In the genomic region with DNA sequence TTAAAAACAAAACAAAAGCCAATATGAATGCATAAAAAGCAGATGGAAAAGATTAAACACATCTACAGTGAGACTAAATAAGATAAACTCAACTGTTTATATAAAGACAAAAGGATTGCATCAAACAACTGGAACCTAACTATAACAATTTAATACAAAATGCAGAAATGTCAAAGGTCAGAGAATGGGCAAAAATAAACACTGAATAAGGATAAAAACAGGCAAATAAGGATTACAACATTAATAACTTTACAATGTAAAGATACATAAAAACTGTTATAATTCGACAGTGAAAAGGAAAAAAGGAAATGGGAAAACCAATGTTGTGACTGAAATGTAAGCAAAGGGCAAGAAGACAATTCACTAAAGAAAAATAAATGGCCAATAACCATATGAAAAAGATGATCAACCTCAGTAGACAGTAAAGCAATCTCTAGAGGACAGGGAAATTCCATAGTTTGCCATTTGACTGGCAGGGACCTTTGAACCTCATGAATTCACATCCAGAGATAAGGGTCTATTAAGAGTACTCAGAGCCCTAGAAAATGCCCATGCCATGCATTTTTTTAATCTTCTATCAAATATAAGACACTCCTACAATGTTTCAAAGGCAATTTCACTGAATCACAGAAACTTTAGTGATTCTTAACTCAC, we compare ENCODE assay signal across 23 cellular contexts.
DNase-seq lines count a peak whose midpoint lies in the region; ATAC-seq and TF ChIP-seq lines count a peak whose summit lies in the region.
"Had no signal": no experiment of that assay in that cellular context is flagged by ENCODE, and none has a peak within 500 bp of the region (broad histone marks: within the 10 kb centered on the region; RNA-seq: fewer than 3 reads in every experiment).

No MANE protein-coding gene starts in this region.

- H4K20me1 ChIP-seq in OCI-LY3 (ENCODE audit: insufficient read depth, low read length), result peaks cover 2% of the 10 kb centered on the region; the same call in 1 of the 2 replicates

- no peak for ATAC-seq in stimulated activated memory B cell treated with anti-CD40 and anti-IgM and Interleukin-4, amounts not matched to agents 10 μg/mL and 1 μg/mL and 100 μg/mL, for 72 hours
- ATAC-seq in HG02798 (IDR thresholded peaks at IDR 0.05; ENCODE audit: poor library complexity, unreplicated experiment), result no peak
- ATAC-seq: psoas muscle, Right ventricle myocardium inferior had no signal

- H3K4me3 ChIP-seq in OCI-LY3 (ENCODE audit: low read length), result peak overlapping the region; percentile 48
- H3K4me3 ChIP-seq in brain microvascular endothelial cell (ENCODE audit: low read depth, low read length), result no peak overlapping the region
- H3K4me3 ChIP-seq: psoas muscle, skin epidermis, upper lobe of right lung had no signal

- no peak overlapping the region for H3K27ac Mint-ChIP-seq in T-helper 2 cell treated with Interferon-gamma antibody and Interleukin-4, amounts not matched to agents 5 μg/mL and 100 μg/mL, for 36 hours
- peak overlapping the region; percentile 79 for H3K27ac Mint-ChIP-seq in stimulated activated memory B cell treated with anti-CD40 and anti-IgM and Interleukin-4, amounts not matched to agents 10 μg/mL and 1 μg/mL and 100 μg/mL, for 72 hours
- H3K27ac Mint-ChIP-seq: activated CD4-positive, alpha-beta memory T cell treated with anti-CD3 and anti-CD28 coated beads for 36 hours; endodermal cell; nephron progenitor cell had no signal

- H3K27me3 ChIP-seq in OCI-LY3 (ENCODE audit: low read depth, low read length) (no peaks in the 10 kb centered on the region), brain microvascular endothelial cell (replicated peaks) (no peaks in the 10 kb centered on the region)
- H3K27me3 ChIP-seq: upper lobe of right lung had no signal

- H3K36me3 ChIP-seq in OCI-LY3 (replicated peaks; ENCODE audit: low read depth, low read length) (peaks cover 23% of the 10 kb centered on the region), brain microvascular endothelial cell (replicated peaks) (no peaks in the 10 kb centered on the region)

- no peaks in the 10 kb centered on the region for H3K9me3 ChIP-seq in OCI-LY3 (ENCODE audit: insufficient read depth, low read length)
- H3K9me3 ChIP-seq: psoas muscle, upper lobe of right lung had no signal

- peaks cover 80% of the 10 kb centered on the region for H3K4me1 ChIP-seq in OCI-LY3 (ENCODE audit: low read length)

- no peaks in the 10 kb centered on the region for H3K9me3 Mint-ChIP-seq in T-helper 2 cell treated with Interferon-gamma antibody and Interleukin-4, amounts not matched to agents 5 μg/mL and 100 μg/mL, for 36 hours
- no peaks in the 10 kb centered on the region for H3K9me3 Mint-ChIP-seq in stimulated activated memory B cell treated with anti-CD40 and anti-IgM and Interleukin-4, amounts not matched to agents 10 μg/mL and 1 μg/mL and 100 μg/mL, for 72 hours
- H3K9me3 Mint-ChIP-seq: activated CD4-positive, alpha-beta memory T cell treated with anti-CD3 and anti-CD28 coated beads for 36 hours; endodermal cell had no signal

- no peak for DNase-seq in T-helper 2 cell treated with Interferon-gamma antibody and Interleukin-4, amounts not matched to agents 5 μg/mL and 100 μg/mL, for 36 hours (ENCODE audit: low spot score)
- DNase-seq in T-helper 2 cell, result no peak
- peak; percentile 55 for DNase-seq in fibroblast of peridontal ligament (ENCODE audit: extremely low read depth)
- DNase-seq in brain microvascular endothelial cell, result no peak
- DNase-seq in SIG-M5 (lab: John Stamatoyannopoulos, UW), result no peak
- DNase-seq: 8988T; activated CD4-positive, alpha-beta memory T cell treated with anti-CD3 and anti-CD28 coated beads for 36 hours; activated naive CD4-positive, alpha-beta T cell treated with anti-CD3 and anti-CD28 coated beads, Interleukin-2, amount 50 U/mL, for 16 hours; endodermal cell; islet precursor cell; NCI-H1105; NCI-H2107; NCI-H526; nephron progenitor cell; psoas muscle; stimulated activated CD4-positive, alpha-beta T cell treated with anti-CD3 and anti-CD28 coated beads, Interleukin-4, amount 100 ng/mL, for 1 hour; upper lobe of right lung had no signal

- H3K79me2 ChIP-seq in OCI-LY3 (ENCODE audit: low read length), result peaks cover 91% of the 10 kb centered on the region

- no peaks in the 10 kb centered on the region for H3K27me3 Mint-ChIP-seq in T-helper 2 cell treated with Interferon-gamma antibody and Interleukin-4, amounts not matched to agents 5 μg/mL and 100 μg/mL, for 36 hours (ENCODE audit: low read depth)
- no peaks in the 10 kb centered on the region for H3K27me3 Mint-ChIP-seq in stimulated activated memory B cell treated with anti-CD40 and anti-IgM and Interleukin-4, amounts not matched to agents 10 μg/mL and 1 μg/mL and 100 μg/mL, for 72 hours
- H3K27me3 Mint-ChIP-seq: activated CD4-positive, alpha-beta memory T cell treated with anti-CD3 and anti-CD28 coated beads for 36 hours had no signal

- H2AFZ ChIP-seq in OCI-LY3 (ENCODE audit: low read depth, low read length), result no peak overlapping the region

- H3K4me1 Mint-ChIP-seq in T-helper 2 cell treated with Interferon-gamma antibody and Interleukin-4, amounts not matched to agents 5 μg/mL and 100 μg/mL, for 36 hours (ENCODE audit: low read depth), result peaks cover 50% of the 10 kb centered on the region
- H3K4me1 Mint-ChIP-seq in stimulated activated memory B cell treated with anti-CD40 and anti-IgM and Interleukin-4, amounts not matched to agents 10 μg/mL and 1 μg/mL and 100 μg/mL, for 72 hours, result peaks cover 83% of the 10 kb centered on the region

- peak overlapping the region; percentile 13 for H3K4me3 Mint-ChIP-seq in T-helper 2 cell treated with Interferon-gamma antibody and Interleukin-4, amounts not matched to agents 5 μg/mL and 100 μg/mL, for 36 hours
- H3K4me3 Mint-ChIP-seq in stimulated activated memory B cell treated with anti-CD40 and anti-IgM and Interleukin-4, amounts not matched to agents 10 μg/mL and 1 μg/mL and 100 μg/mL, for 72 hours, result peak overlapping the region; percentile 40
- H3K4me3 Mint-ChIP-seq: activated CD4-positive, alpha-beta memory T cell treated with anti-CD3 and anti-CD28 coated beads for 36 hours; endodermal cell; nephron progenitor cell had no signal

- H3K27ac ChIP-seq in OCI-LY3 (ENCODE audit: low read length) (peak overlapping the region; percentile 96), brain microvascular endothelial cell (no peak overlapping the region)
- H3K27ac ChIP-seq: KMS-11, psoas muscle, skin epidermis, upper lobe of right lung had no signal

- in situ Hi-C loops in brain microvascular endothelial cell (cut with HindIII; ENCODE audit: low pct_ligation_motif_present, low sequenced_read_pairs), result no loop called here

- H3K9ac ChIP-seq in OCI-LY3 (ENCODE audit: low read length), result peak overlapping the region; percentile 58
- H3K9ac ChIP-seq: KMS-11 had no signal

- TF ChIP-seq CTCF in OCI-LY3 (IDR thresholded peaks at IDR 0.05; ENCODE audit: low read depth, low read length) (no peak), brain microvascular endothelial cell (IDR thresholded peaks at IDR 0.05; ENCODE audit: low read depth, low read length, missing control alignments) (no peak)

- peak overlapping the region; percentile 78 for H3K4me2 ChIP-seq in OCI-LY3 (ENCODE audit: low read length)
- H3K4me2 ChIP-seq: KMS-11 had no signal

- peaks cover 22% of the 10 kb centered on the region for H3K36me3 Mint-ChIP-seq in T-helper 2 cell treated with Interferon-gamma antibody and Interleukin-4, amounts not matched to agents 5 μg/mL and 100 μg/mL, for 36 hours (ENCODE audit: low read depth)
- H3K36me3 Mint-ChIP-seq in stimulated activated memory B cell treated with anti-CD40 and anti-IgM and Interleukin-4, amounts not matched to agents 10 μg/mL and 1 μg/mL and 100 μg/mL, for 72 hours, result peaks cover 39% of the 10 kb centered on the region
